ENCODE assay signal across 1 cellular context in genomic region chr11:74819400-74819799, GRCh38.
TF ChIP-seq lines count a peak whose summit lies in the region.

No MANE protein-coding gene starts in this region.

TF ChIP-seq in GM23338, 12 proteins besides CTCF, POLR2A, EP300 and RAD21 (continued from another document):
- no peak for TF ChIP-seq STAT1 (IDR thresholded peaks at IDR 0.05; ENCODE audit: unreplicated experiment)
- no peak for TF ChIP-seq JUNB (IDR thresholded peaks at IDR 0.05; ENCODE audit: unreplicated experiment)
- TF ChIP-seq ZNF331 (CRISPR knock-in tag; IDR thresholded peaks at IDR 0.05; ENCODE audit: low read depth) = no peak
- TF ChIP-seq REST (IDR thresholded peaks at IDR 0.05; ENCODE audit: unreplicated experiment) = no peak
- no peak for TF ChIP-seq NANOG (IDR thresholded peaks at IDR 0.05; ENCODE audit: borderline replicate concordance)
